18 cellular contexts compared by ENCODE assay signal in the genomic region with DNA sequence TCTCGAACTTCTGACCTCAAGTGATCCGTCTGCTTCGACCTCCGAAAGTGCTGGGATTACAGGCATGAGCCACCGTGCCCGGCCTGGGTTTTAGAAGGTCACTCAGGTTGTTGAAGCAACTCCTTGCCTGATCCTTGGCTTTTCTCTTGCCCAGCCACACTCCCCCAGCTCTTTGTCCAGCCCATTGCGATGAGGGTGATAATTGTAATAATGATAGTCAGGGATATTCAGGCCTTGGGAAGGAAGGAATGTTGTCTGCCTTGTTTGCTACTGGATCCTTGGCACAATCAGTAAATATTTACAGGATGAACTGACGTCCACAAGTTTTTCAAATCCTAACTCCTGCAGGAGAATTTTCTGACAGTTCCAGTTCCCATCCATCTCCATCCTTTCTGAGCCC. TPM values are rescaled to one million over a fixed set of nuclear protein-coding genes. Genes with fewer than 3 reads are reported as not detected.
DNase-seq lines count a peak whose midpoint lies in the region; ATAC-seq and TF ChIP-seq lines count a peak whose summit lies in the region.
"Had no signal": no experiment of that assay in that cellular context is flagged by ENCODE, and none has a peak within 500 bp of the region (broad histone marks: within the 10 kb centered on the region; RNA-seq: fewer than 3 reads in every experiment).

No MANE protein-coding gene starts in this region.

- peaks cover 41% of the 10 kb centered on the region for H3K4me1 ChIP-seq in OCI-LY7 (ENCODE audit: insufficient read depth, low read length, poor library complexity, severe bottlenecking)

- TF ChIP-seq CTCF in OCI-LY7 (conservative IDR thresholded peaks at IDR 0.05; ENCODE audit: low read length) = no peak

- H3K4me2 ChIP-seq in OCI-LY7 (ENCODE audit: low read length) = peak overlapping the region; percentile 92

- intact Hi-C loops in OCI-LY7 (cut with micrococcal nuclease; ENCODE audit: unreplicated experiment) = no loop called here
- intact Hi-C loops in cardiac septum (cut with DNase I) = no loop called here

- peaks cover 51% of the 10 kb centered on the region for H3K79me2 ChIP-seq in OCI-LY7 (ENCODE audit: insufficient read depth, low read depth, low read length)

- no peaks in the 10 kb centered on the region for H3K27me3 Mint-ChIP-seq in activated naive CD4-positive, alpha-beta T cell treated with anti-CD3 and anti-CD28 coated beads, Interleukin-2, amount 10 ng/mL, durations not matched to agents 7 days and 5 days
- no peaks in the 10 kb centered on the region for H3K27me3 Mint-ChIP-seq in central memory CD8-positive, alpha-beta T cell
- no peaks in the 10 kb centered on the region for H3K27me3 Mint-ChIP-seq in stimulated activated naive B cell treated with anti-CD40 and anti-IgM and Interleukin-4, amounts not matched to agents 10 μg/mL and 1 μg/mL and 100 μg/mL, for 72 hours

- peak overlapping the region; percentile 94 for H3K4me3 ChIP-seq in OCI-LY7 (ENCODE audit: low read depth, low read length, poor library complexity, severe bottlenecking)
- H3K4me3 ChIP-seq: Peyer's patch, vagina had no signal

- peak overlapping the region; percentile 92 for H3K4me3 Mint-ChIP-seq in activated naive CD4-positive, alpha-beta T cell treated with anti-CD3 and anti-CD28 coated beads, Interleukin-2, amount 10 ng/mL, durations not matched to agents 7 days and 5 days
- peak overlapping the region; percentile 77 for H3K4me3 Mint-ChIP-seq in central memory CD8-positive, alpha-beta T cell
- H3K4me3 Mint-ChIP-seq in stimulated activated naive B cell treated with anti-CD40 and anti-IgM and Interleukin-4, amounts not matched to agents 10 μg/mL and 1 μg/mL and 100 μg/mL, for 72 hours = peak overlapping the region; percentile 57 to 96

- CTCF ChIA-PET in activated naive CD4-positive, alpha-beta T cell treated with anti-CD3 and anti-CD28 coated beads, Interleukin-2, amount 10 ng/mL, durations not matched to agents 7 days and 5 days (lab: Charles Lee) = no interaction called here
- CTCF ChIA-PET in OCI-LY7 (lab: Charles Lee; ENCODE audit: unreplicated experiment) = no interaction called here

- no peak overlapping the region for H3K27ac Mint-ChIP-seq in activated naive CD4-positive, alpha-beta T cell treated with anti-CD3 and anti-CD28 coated beads, Interleukin-2, amount 10 ng/mL, durations not matched to agents 7 days and 5 days
- H3K27ac Mint-ChIP-seq in central memory CD8-positive, alpha-beta T cell (ENCODE audit: low read depth) = no peak overlapping the region
- H3K27ac Mint-ChIP-seq in stimulated activated naive B cell treated with anti-CD40 and anti-IgM and Interleukin-4, amounts not matched to agents 10 μg/mL and 1 μg/mL and 100 μg/mL, for 72 hours = no peak overlapping the region

- ATAC-seq in central memory CD8-positive, alpha-beta T cell (replicated peaks; ENCODE audit: extremely low read depth, poor library complexity, severe bottlenecking) = no peak
- no peak for ATAC-seq in stimulated activated naive B cell treated with anti-CD40 and anti-IgM and Interleukin-4, amounts not matched to agents 10 μg/mL and 1 μg/mL and 100 μg/mL, for 72 hours (replicated peaks)
- no peak for ATAC-seq in GM18511 (IDR thresholded peaks at IDR 0.05; ENCODE audit: unreplicated experiment)

- BruUV-seq in OCI-LY7 (replicated peaks; lab: Mats Ljungman, UMichigan) = no TSS peak

- no peaks in the 10 kb centered on the region for H3K9me2 ChIP-seq in OCI-LY7 (ENCODE audit: insufficient read depth, low read length)

- H3K9me3 ChIP-seq in OCI-LY7 (ENCODE audit: low read length) = no peaks in the 10 kb centered on the region
- H3K9me3 ChIP-seq: Peyer's patch, vagina had no signal

- DNase-seq in activated naive CD4-positive, alpha-beta T cell treated with anti-CD3 and anti-CD28 coated beads, Interleukin-2, amount 10 ng/mL, durations not matched to agents 7 days and 5 days = no peak
- DNase-seq in activated naive CD4-positive, alpha-beta T cell treated with anti-CD3 and anti-CD28 coated beads, Interleukin-2, amount 50 U/mL, for 16 hours = no peak
- no peak for DNase-seq in OCI-LY7 (ENCODE audit: low spot score)
- DNase-seq in central memory CD8-positive, alpha-beta T cell (ENCODE audit: low spot score in 2 of 2) = no peak
- no peak for DNase-seq in stimulated activated naive B cell treated with anti-CD40 and anti-IgM and Interleukin-4, amounts not matched to agents 10 μg/mL and 1 μg/mL and 100 μg/mL, for 72 hours
- DNase-seq in superior temporal gyrus (ENCODE audit: extremely low spot score) = no peak
- no peak for DNase-seq in cardiac septum (ENCODE audit: low spot score)
- DNase-seq: activated CD8-positive, alpha-beta memory T cell treated with anti-CD3 and anti-CD28 coated beads, Interleukin-2, amount 50 U/mL, for 4 hours; DMS79; GOT3; MV-4-11; NCI-H446; occipital lobe; Peyer's patch; stimulated activated CD4-positive, alpha-beta T cell treated with anti-CD3 and anti-CD28 coated beads, Interleukin-12 subunit alpha, Interleukin-12 subunit beta, amount 100 ng/mL, for 4 hours; T1000 had no signal

- H2AFZ ChIP-seq in OCI-LY7 (ENCODE audit: low read length) = no peak overlapping the region

- peaks cover 12% of the 10 kb centered on the region for H4K20me1 ChIP-seq in OCI-LY7 (ENCODE audit: insufficient read depth, low read length)

- H3K4me1 Mint-ChIP-seq in activated naive CD4-positive, alpha-beta T cell treated with anti-CD3 and anti-CD28 coated beads, Interleukin-2, amount 10 ng/mL, durations not matched to agents 7 days and 5 days = peaks cover 46% of the 10 kb centered on the region
- H3K4me1 Mint-ChIP-seq in central memory CD8-positive, alpha-beta T cell = peaks cover 26% of the 10 kb centered on the region
- peaks cover 36 to 68% of the 10 kb centered on the region in 2 donors for H3K4me1 Mint-ChIP-seq in stimulated activated naive B cell treated with anti-CD40 and anti-IgM and Interleukin-4, amounts not matched to agents 10 μg/mL and 1 μg/mL and 100 μg/mL, for 72 hours

- POLR2A ChIA-PET in OCI-LY7 (lab: Charles Lee) = no interaction called here

- H3K36me3 Mint-ChIP-seq in activated naive CD4-positive, alpha-beta T cell treated with anti-CD3 and anti-CD28 coated beads, Interleukin-2, amount 10 ng/mL, durations not matched to agents 7 days and 5 days = peaks cover 13% of the 10 kb centered on the region
- peaks cover 10% of the 10 kb centered on the region for H3K36me3 Mint-ChIP-seq in central memory CD8-positive, alpha-beta T cell (ENCODE audit: insufficient read depth)
- H3K36me3 Mint-ChIP-seq in stimulated activated naive B cell treated with anti-CD40 and anti-IgM and Interleukin-4, amounts not matched to agents 10 μg/mL and 1 μg/mL and 100 μg/mL, for 72 hours = peaks cover 34 to 39% of the 10 kb centered on the region in 2 donors

- peaks cover 50% of the 10 kb centered on the region for H3K36me3 ChIP-seq in OCI-LY7 (ENCODE audit: insufficient read depth, low read length)
- H3K36me3 ChIP-seq: Peyer's patch had no signal

- no peak overlapping the region for H3K27ac ChIP-seq in OCI-LY7 (ENCODE audit: low read depth, low read length, poor library complexity, severe bottlenecking)
- H3K27ac ChIP-seq: Peyer's patch, vagina had no signal

- no peaks in the 10 kb centered on the region for H3K9me3 Mint-ChIP-seq in activated naive CD4-positive, alpha-beta T cell treated with anti-CD3 and anti-CD28 coated beads, Interleukin-2, amount 10 ng/mL, durations not matched to agents 7 days and 5 days
- no peaks in the 10 kb centered on the region for H3K9me3 Mint-ChIP-seq in central memory CD8-positive, alpha-beta T cell
- no peaks in the 10 kb centered on the region for H3K9me3 Mint-ChIP-seq in stimulated activated naive B cell treated with anti-CD40 and anti-IgM and Interleukin-4, amounts not matched to agents 10 μg/mL and 1 μg/mL and 100 μg/mL, for 72 hours

RNA-seq across cellular contexts. Expression of gene THOP1, which starts 1.8 kb away (rescaled TPM):
- 191 and 217 TPM in 2 replicates for total RNA-seq in OCI-LY7 (2014; rRNA removed; shearing (Covaris generic))
- total RNA-seq in OCI-LY7 (2022) = 140 and 170 TPM in 2 replicates
- 34.6 TPM for total RNA-seq in cardiac septum

RNA-seq across cellular contexts. Expression of gene SGTA, which starts 4.0 kb away (rescaled TPM):
- total RNA-seq in OCI-LY7 (2014; rRNA removed; shearing (Covaris generic)) = 67.5 and 82.4 TPM in 2 replicates
- total RNA-seq in OCI-LY7 (2022) (68.2 and 70.9 TPM in 2 replicates), cardiac septum (54.1 TPM)

RNA-seq across cellular contexts. Expression of gene ZNF554, which starts 32.6 kb away (rescaled TPM):
- total RNA-seq in OCI-LY7 (2014; rRNA removed; shearing (Covaris generic)) = 1.6 and 4.4 TPM in 2 replicates
- total RNA-seq in OCI-LY7 (2022) = 3.7 and 3.9 TPM in 2 replicates
- total RNA-seq in cardiac septum = 5.6 TPM

RNA-seq across cellular contexts. Expression of gene SLC39A3, which starts 47.3 kb away (rescaled TPM):
- 33.3 and 45.6 TPM in 2 replicates for total RNA-seq in OCI-LY7 (2014; rRNA removed; shearing (Covaris generic))
- total RNA-seq in OCI-LY7 (2022) (38.6 and 46.8 TPM in 2 replicates), cardiac septum (17.9 TPM)

RNA-seq across cellular contexts. Expression of gene ZNF555, which starts 54.2 kb away (rescaled TPM):
- total RNA-seq in OCI-LY7 (2014; rRNA removed; shearing (Covaris generic)) = 2.4 and 2.8 TPM in 2 replicates
- 5.1 and 6.9 TPM in 2 replicates for total RNA-seq in OCI-LY7 (2022)
- total RNA-seq in cardiac septum = 6.9 TPM
